In the genomic region with DNA sequence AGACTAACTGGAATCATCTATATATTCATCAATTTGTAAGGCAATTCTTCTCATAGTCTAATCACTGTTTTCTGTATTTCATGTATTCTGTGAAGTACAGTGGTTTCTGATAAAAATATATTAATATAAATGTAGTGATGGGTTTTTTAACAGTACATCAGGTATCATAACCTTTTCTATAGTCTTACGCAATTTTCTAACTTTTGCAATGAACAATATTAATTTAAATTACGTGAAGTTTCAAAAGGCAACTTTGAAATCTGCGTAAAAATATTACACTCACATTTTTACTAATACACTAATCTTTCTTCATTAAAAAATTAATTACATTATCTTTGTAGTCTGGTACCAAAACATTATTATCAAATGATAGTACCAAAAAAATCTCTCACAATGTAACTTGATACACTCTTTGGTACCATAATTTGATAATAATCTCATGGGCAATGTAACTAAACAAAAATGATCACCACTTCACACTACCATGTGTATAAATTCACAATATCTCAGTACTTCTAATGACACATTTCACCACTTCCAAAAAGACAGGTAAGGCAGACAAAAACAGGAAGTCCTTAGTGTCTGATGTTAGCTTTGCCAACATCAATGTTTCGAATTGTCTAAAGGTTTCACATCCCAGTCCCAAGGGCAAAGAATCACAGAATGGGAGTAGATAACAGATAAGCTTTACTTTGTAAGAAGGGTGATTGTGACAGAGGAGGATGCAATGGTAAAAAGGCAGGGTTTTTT, we compare ENCODE assay signal across 10 cellular contexts. TPM values are rescaled to one million over a fixed set of nuclear protein-coding genes. Genes with fewer than 3 reads are reported as not detected.
DNase-seq lines count a peak whose midpoint lies in the region; ATAC-seq and TF ChIP-seq lines count a peak whose summit lies in the region.
"Had no signal": no experiment of that assay in that cellular context is flagged by ENCODE, and none has a peak within 500 bp of the region (broad histone marks: within the 10 kb centered on the region; RNA-seq: fewer than 3 reads in every experiment).

No MANE protein-coding gene starts in this region.

- intact Hi-C loops in activated CD8-positive, alpha-beta T cell treated with anti-CD3 and anti-CD28 coated beads for 36 hours (cut with micrococcal nuclease): no loop called here
- intact Hi-C loops in posterior cingulate gyrus (cut with DNase I): no loop called here

- CTCF ChIA-PET in activated CD8-positive, alpha-beta T cell treated with anti-CD3 and anti-CD28 coated beads for 36 hours (lab: Charles Lee): interaction anchor here (1.0 kb wide), 1 partner anchor 31 kb away, joined by 4 read pairs; no protein-coding TSS in a partner anchor

- POLR2A ChIA-PET in activated CD8-positive, alpha-beta T cell treated with anti-CD3 and anti-CD28 coated beads for 36 hours (lab: Charles Lee): no interaction called here

- H3K27ac ChIP-seq in foreskin keratinocyte: no peak overlapping the region
- H3K27ac ChIP-seq: suprapubic skin had no signal

- H3K4me3 Mint-ChIP-seq in stimulated activated naive CD8-positive, alpha-beta T cell treated with anti-CD3 and anti-CD28 coated beads, Interleukin-15, Interleukin-2, amounts not matched to agents 100 ng/mL and 50 ng/mL, for 24 hours: peak overlapping the region; percentile 71
- H3K4me3 Mint-ChIP-seq in activated CD8-positive, alpha-beta T cell treated with anti-CD3 and anti-CD28 coated beads for 36 hours: peak overlapping the region; percentile 68

- peaks cover 3% of the 10 kb centered on the region for H3K9me3 Mint-ChIP-seq in stimulated activated naive CD8-positive, alpha-beta T cell treated with anti-CD3 and anti-CD28 coated beads, Interleukin-15, Interleukin-2, amounts not matched to agents 100 ng/mL and 50 ng/mL, for 24 hours
- no peaks in the 10 kb centered on the region for H3K9me3 Mint-ChIP-seq in activated CD8-positive, alpha-beta T cell treated with anti-CD3 and anti-CD28 coated beads for 36 hours

- ATAC-seq in stimulated activated naive CD8-positive, alpha-beta T cell treated with anti-CD3 and anti-CD28 coated beads, Interleukin-15, Interleukin-2, amounts not matched to agents 100 U/mL and 50 U/mL, for 24 hours: no peak
- peak; percentile 64 for ATAC-seq in HG03025 (IDR thresholded peaks at IDR 0.05; ENCODE audit: low FRiP score, unreplicated experiment)
- ATAC-seq in activated CD8-positive, alpha-beta T cell treated with anti-CD3 and anti-CD28 coated beads for 36 hours: peak; percentile 47
- ATAC-seq in foreskin keratinocyte: no peak

- no peak for TF ChIP-seq CTCF in activated CD8-positive, alpha-beta T cell treated with anti-CD3 and anti-CD28 coated beads for 36 hours (IDR thresholded peaks at IDR 0.05)
- no peak for TF ChIP-seq CTCF in foreskin keratinocyte (conservative IDR thresholded peaks at IDR 0.05)

- no peaks in the 10 kb centered on the region for H3K27me3 Mint-ChIP-seq in stimulated activated naive CD8-positive, alpha-beta T cell treated with anti-CD3 and anti-CD28 coated beads, Interleukin-15, Interleukin-2, amounts not matched to agents 100 ng/mL and 50 ng/mL, for 24 hours
- no peaks in the 10 kb centered on the region for H3K27me3 Mint-ChIP-seq in activated CD8-positive, alpha-beta T cell treated with anti-CD3 and anti-CD28 coated beads for 36 hours

- H3K4me1 ChIP-seq in foreskin keratinocyte: peaks cover 11% of the 10 kb centered on the region
- H3K4me1 ChIP-seq: BE2C had no signal

- DNase-seq in stimulated activated naive CD8-positive, alpha-beta T cell treated with anti-CD3 and anti-CD28 coated beads, Interleukin-15, Interleukin-2, amounts not matched to agents 100 U/mL and 50 U/mL, for 24 hours: no peak
- no peak for DNase-seq in activated CD8-positive, alpha-beta T cell treated with anti-CD3 and anti-CD28 coated beads for 36 hours
- no peak for DNase-seq in NCI-H345 (lab: John Stamatoyannopoulos, UW)
- no peak for DNase-seq in foreskin keratinocyte
- DNase-seq in posterior cingulate gyrus: no peak
- no peak for DNase-seq in SKM-1 (lab: John Stamatoyannopoulos, UW; ENCODE audit: unreplicated experiment)
- DNase-seq: BE2C had no signal

- peaks cover 28% of the 10 kb centered on the region for H3K4me1 Mint-ChIP-seq in stimulated activated naive CD8-positive, alpha-beta T cell treated with anti-CD3 and anti-CD28 coated beads, Interleukin-15, Interleukin-2, amounts not matched to agents 100 ng/mL and 50 ng/mL, for 24 hours (ENCODE audit: low read depth)
- peaks cover 19% of the 10 kb centered on the region for H3K4me1 Mint-ChIP-seq in activated CD8-positive, alpha-beta T cell treated with anti-CD3 and anti-CD28 coated beads for 36 hours (ENCODE audit: low read depth)

- H3K36me3 Mint-ChIP-seq in stimulated activated naive CD8-positive, alpha-beta T cell treated with anti-CD3 and anti-CD28 coated beads, Interleukin-15, Interleukin-2, amounts not matched to agents 100 ng/mL and 50 ng/mL, for 24 hours (ENCODE audit: low read depth): no peaks in the 10 kb centered on the region
- H3K36me3 Mint-ChIP-seq in activated CD8-positive, alpha-beta T cell treated with anti-CD3 and anti-CD28 coated beads for 36 hours (ENCODE audit: low read depth): no peaks in the 10 kb centered on the region

- no peaks in the 10 kb centered on the region for H3K27me3 ChIP-seq in foreskin keratinocyte
- H3K27me3 ChIP-seq: BE2C, suprapubic skin had no signal

- H3K27ac Mint-ChIP-seq in stimulated activated naive CD8-positive, alpha-beta T cell treated with anti-CD3 and anti-CD28 coated beads, Interleukin-15, Interleukin-2, amounts not matched to agents 100 ng/mL and 50 ng/mL, for 24 hours: peak overlapping the region; percentile 67
- H3K27ac Mint-ChIP-seq in activated CD8-positive, alpha-beta T cell treated with anti-CD3 and anti-CD28 coated beads for 36 hours: peak overlapping the region; percentile 67

RNA-seq across cellular contexts. Expression of gene DNAI7, which starts 8.7 kb away (rescaled TPM):
- total RNA-seq in activated CD8-positive, alpha-beta T cell treated with anti-CD3 and anti-CD28 coated beads for 36 hours: not detected
- 0.07 TPM in 1 of 2 replicates, not detected in the other for total RNA-seq in foreskin keratinocyte
- polyA plus RNA-seq in foreskin keratinocyte: 0.03 and 0.04 TPM in 2 replicates

RNA-seq across cellular contexts. Expression of gene ETFRF1, which starts 8.8 kb away (rescaled TPM):
- 10 to 100 TPM; 10.1 to 11.0 TPM for total RNA-seq in activated CD8-positive, alpha-beta T cell treated with anti-CD3 and anti-CD28 coated beads for 36 hours
- 8.0 and 10.2 TPM in 2 replicates for total RNA-seq in foreskin keratinocyte
- 9.0 and 9.1 TPM in 2 replicates for polyA plus RNA-seq in foreskin keratinocyte

Comparison
In these comparisons a context has a peak if more than half of its experiments do, and no peak if none do; other contexts are left out.
1. ATAC-seq: peak in HG03025 (single experiment) and activated CD8-positive, alpha-beta T cell treated with anti-CD3 and anti-CD28 coated beads for 36 hours (single experiment); none in stimulated activated naive CD8-positive, alpha-beta T cell treated with anti-CD3 and anti-CD28 coated beads, Interleukin-15, Interleukin-2, amounts not matched to agents 100 U/mL and 50 U/mL, for 24 hours (single experiment) and foreskin keratinocyte (single experiment).